Comparison of ENCODE assay signal across 17 cellular contexts in genomic region chr2:239561448-239562001, GRCh38.
DNase-seq lines count a peak whose midpoint lies in the region; ATAC-seq and TF ChIP-seq lines count a peak whose summit lies in the region.
"Had no signal": no experiment of that assay in that cellular context is flagged by ENCODE, and none has a peak within 500 bp of the region (broad histone marks: within the 10 kb centered on the region; RNA-seq: fewer than 3 reads in every experiment).

No MANE protein-coding gene starts in this region.

- no peaks in the 10 kb centered on the region for H3K27me3 ChIP-seq in CD8-positive, alpha-beta T cell (ENCODE audit: insufficient read depth, low read length)

- H3K27ac Mint-ChIP-seq in T-helper 2 cell treated with Interferon-gamma antibody and Interleukin-4, amounts not matched to agents 5 μg/mL and 100 μg/mL, for 36 hours, result no peak overlapping the region
- H3K27ac Mint-ChIP-seq in CD8-positive, alpha-beta T cell, result no peak overlapping the region
- H3K27ac Mint-ChIP-seq: activated naive CD8-positive, alpha-beta T cell treated with anti-CD3 and anti-CD28 coated beads, Interleukin-2, amount 10 ng/mL, durations not matched to agents 7 days and 5 days; B cell; IgD-negative memory B cell; naive thymus-derived CD4-positive, alpha-beta T cell had no signal

- no peak overlapping the region for H3K4me3 ChIP-seq in foreskin fibroblast (ENCODE audit: low read depth in 1 of 2, low read length in 2 of 2)
- H3K4me3 ChIP-seq in CD8-positive, alpha-beta T cell (ENCODE audit: low read depth, low read length), result no peak overlapping the region

- intact Hi-C loops in posterior vena cava (cut with DNase I), result no loop called here
- intact Hi-C loops in CD8-positive, alpha-beta T cell (cut with DNase I, micrococcal nuclease), result no loop called here

- no peaks in the 10 kb centered on the region for H3K9me3 Mint-ChIP-seq in T-helper 2 cell treated with Interferon-gamma antibody and Interleukin-4, amounts not matched to agents 5 μg/mL and 100 μg/mL, for 36 hours
- no peaks in the 10 kb centered on the region for H3K9me3 Mint-ChIP-seq in CD8-positive, alpha-beta T cell
- H3K9me3 Mint-ChIP-seq: activated naive CD8-positive, alpha-beta T cell treated with anti-CD3 and anti-CD28 coated beads, Interleukin-2, amount 10 ng/mL, durations not matched to agents 7 days and 5 days; central memory CD8-positive, alpha-beta T cell; IgD-negative memory B cell had no signal

- H3K4me3 Mint-ChIP-seq in T-helper 2 cell treated with Interferon-gamma antibody and Interleukin-4, amounts not matched to agents 5 μg/mL and 100 μg/mL, for 36 hours, result no peak overlapping the region
- H3K4me3 Mint-ChIP-seq in CD8-positive, alpha-beta T cell, result no peak overlapping the region
- H3K4me3 Mint-ChIP-seq: activated naive CD8-positive, alpha-beta T cell treated with anti-CD3 and anti-CD28 coated beads, Interleukin-2, amount 10 ng/mL, durations not matched to agents 7 days and 5 days; B cell; central memory CD8-positive, alpha-beta T cell; IgD-negative memory B cell; naive thymus-derived CD4-positive, alpha-beta T cell had no signal

- POLR2A ChIA-PET in CD8-positive, alpha-beta T cell (lab: Charles Lee), result interaction anchor here (0.6 kb wide), 1 partner anchor 1910 kb away, joined by 5 read pairs; no protein-coding TSS in a partner anchor

- peaks cover 8% of the 10 kb centered on the region for H3K27me3 Mint-ChIP-seq in T-helper 2 cell treated with Interferon-gamma antibody and Interleukin-4, amounts not matched to agents 5 μg/mL and 100 μg/mL, for 36 hours (ENCODE audit: low read depth)
- H3K27me3 Mint-ChIP-seq in CD8-positive, alpha-beta T cell (ENCODE audit: low read depth), result peaks cover 3% of the 10 kb centered on the region

- CTCF ChIA-PET in CD8-positive, alpha-beta T cell (lab: Charles Lee), result no interaction called here

- H3K27ac ChIP-seq in KOPT-K1 (ENCODE audit: low read depth, low read length, poor library complexity, severe bottlenecking), result peak overlapping the region; percentile 9
- H3K27ac ChIP-seq in CD8-positive, alpha-beta T cell (ENCODE audit: low read depth, low read length), result no peak overlapping the region

- H3K9me3 ChIP-seq in KOPT-K1 (ENCODE audit: insufficient read depth, low read length, poor library complexity, severe bottlenecking), result no peaks in the 10 kb centered on the region
- H3K9me3 ChIP-seq in CD8-positive, alpha-beta T cell (ENCODE audit: low read length), result no peaks in the 10 kb centered on the region

- no peaks in the 10 kb centered on the region for H3K4me1 ChIP-seq in CD8-positive, alpha-beta T cell (ENCODE audit: insufficient read depth, low read length)

- no peaks in the 10 kb centered on the region for H3K36me3 ChIP-seq in KOPT-K1 (ENCODE audit: insufficient read depth, low read length)
- H3K36me3 ChIP-seq in CD8-positive, alpha-beta T cell (ENCODE audit: insufficient read depth, low read length), result no peaks in the 10 kb centered on the region

- H3K36me3 Mint-ChIP-seq in T-helper 2 cell treated with Interferon-gamma antibody and Interleukin-4, amounts not matched to agents 5 μg/mL and 100 μg/mL, for 36 hours (ENCODE audit: low read depth), result no peaks in the 10 kb centered on the region
- no peaks in the 10 kb centered on the region for H3K36me3 Mint-ChIP-seq in CD8-positive, alpha-beta T cell
- H3K36me3 Mint-ChIP-seq: activated naive CD8-positive, alpha-beta T cell treated with anti-CD3 and anti-CD28 coated beads, Interleukin-2, amount 10 ng/mL, durations not matched to agents 7 days and 5 days; IgD-negative memory B cell; naive thymus-derived CD4-positive, alpha-beta T cell had no signal

- ATAC-seq in HG02885 (IDR thresholded peaks at IDR 0.05; ENCODE audit: poor library complexity, unreplicated experiment), result no peak
- ATAC-seq in CD8-positive, alpha-beta T cell, result no peak
- ATAC-seq: left colon; naive thymus-derived CD4-positive, alpha-beta T cell had no signal

- no peaks in the 10 kb centered on the region for H3K4me1 Mint-ChIP-seq in T-helper 2 cell treated with Interferon-gamma antibody and Interleukin-4, amounts not matched to agents 5 μg/mL and 100 μg/mL, for 36 hours (ENCODE audit: low read depth)
- no peaks in the 10 kb centered on the region for H3K4me1 Mint-ChIP-seq in CD8-positive, alpha-beta T cell (ENCODE audit: low read depth)
- H3K4me1 Mint-ChIP-seq: activated naive CD8-positive, alpha-beta T cell treated with anti-CD3 and anti-CD28 coated beads, Interleukin-2, amount 10 ng/mL, durations not matched to agents 7 days and 5 days; B cell; central memory CD8-positive, alpha-beta T cell; IgD-negative memory B cell; naive thymus-derived CD4-positive, alpha-beta T cell had no signal

- TF ChIP-seq CTCF in foreskin fibroblast (IDR thresholded peaks at IDR 0.05; ENCODE audit: low read depth, low read length), result no peak
- TF ChIP-seq CTCF in CD8-positive, alpha-beta T cell (IDR thresholded peaks at IDR 0.05), result no peak

- DNase-seq in AG20443 (ENCODE audit: low spot score), result peak; percentile 88
- peak; percentile 23 to 62 for DNase-seq in foreskin fibroblast
- DNase-seq in posterior vena cava (ENCODE audit: low spot score), result peak; percentile 83
- DNase-seq in T-helper 2 cell treated with Interferon-gamma antibody and Interleukin-4, amounts not matched to agents 5 μg/mL and 100 μg/mL, for 36 hours (ENCODE audit: low spot score), result no peak
- no peak for DNase-seq in CD8-positive, alpha-beta T cell
- DNase-seq in stimulated activated CD4-positive, alpha-beta T cell treated with anti-CD3 and anti-CD28 coated beads, Interleukin-12 subunit alpha, Interleukin-12 subunit beta, amount 100 ng/mL, for 4 hours, result no peak
- DNase-seq: activated naive CD8-positive, alpha-beta T cell treated with anti-CD3 and anti-CD28 coated beads, Interleukin-2, amount 10 ng/mL, durations not matched to agents 7 days and 5 days; naive thymus-derived CD4-positive, alpha-beta T cell; NCI-H1048; NK-92 treated with Interleukin-12 subunit alpha and Interleukin-12 subunit beta, amount 100 ng/mL, for 24 hours; stimulated activated CD4-positive, alpha-beta T cell treated with anti-CD3 and anti-CD28 coated beads, Interleukin-4, amount 100 ng/mL, for 4 hours had no signal

Comparison
In these comparisons a context has a peak if more than half of its experiments do, and no peak if none do; other contexts are left out.
1. DNase-seq: peak in AG20443 (single experiment), foreskin fibroblast (2 of 2) and posterior vena cava (single experiment); none in T-helper 2 cell treated with Interferon-gamma antibody and Interleukin-4, amounts not matched to agents 5 μg/mL and 100 μg/mL, for 36 hours (single experiment), CD8-positive, alpha-beta T cell (0 of 7) and stimulated activated CD4-positive, alpha-beta T cell treated with anti-CD3 and anti-CD28 coated beads, Interleukin-12 subunit alpha, Interleukin-12 subunit beta, amount 100 ng/mL, for 4 hours (single experiment).